ENCODE assay signal across 23 cellular contexts in the genomic region with DNA sequence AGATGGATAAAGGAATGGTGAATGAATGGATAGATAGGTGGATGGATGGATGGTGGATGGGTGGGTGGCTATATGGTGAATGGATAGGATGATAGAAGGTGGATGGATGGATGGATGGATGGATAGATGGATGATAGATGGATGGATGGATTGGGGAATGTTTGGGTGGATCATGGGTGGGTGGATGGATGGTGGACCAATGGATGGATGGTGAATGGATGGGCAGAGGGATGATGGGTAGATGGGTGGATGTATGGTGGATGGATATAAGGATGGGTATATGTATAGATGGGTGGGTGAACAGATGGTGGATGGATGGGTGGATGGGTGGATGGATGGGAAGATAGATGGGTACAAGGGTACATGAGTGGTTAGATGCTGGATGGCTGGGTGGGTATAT.
DNase-seq lines count a peak whose midpoint lies in the region; ATAC-seq and TF ChIP-seq lines count a peak whose summit lies in the region.
"Had no signal": no experiment of that assay in that cellular context is flagged by ENCODE, and none has a peak within 500 bp of the region (broad histone marks: within the 10 kb centered on the region; RNA-seq: fewer than 3 reads in every experiment).

No MANE protein-coding gene starts in this region.

- H3K27ac ChIP-seq in IMR-90 (ENCODE audit: insufficient read depth, low read length) (no peak overlapping the region), osteoblast (ENCODE audit: low read depth, low read length) (no peak overlapping the region)
- no peak overlapping the region for H3K27ac ChIP-seq in effector memory CD4-positive, alpha-beta T cell (ENCODE audit: insufficient read depth, low read length, poor library complexity, severe bottlenecking)
- H3K27ac ChIP-seq: BLaER1 had no signal

- no peak overlapping the region for H3K9ac ChIP-seq in IMR-90 (ENCODE audit: low read depth, low read length)
- H3K9ac ChIP-seq: BLaER1 had no signal

- TF ChIP-seq CTCF in IMR-90 (conservative IDR thresholded peaks at IDR 0.05; ENCODE audit: low read depth, low read length) (no peak), osteoblast (IDR thresholded peaks at IDR 0.05; ENCODE audit: extremely low read depth, low read depth, low read length) (no peak)

- no peaks in the 10 kb centered on the region for H3K9me1 ChIP-seq in IMR-90 (ENCODE audit: insufficient read depth, low read length)

- no peak overlapping the region for H3K14ac ChIP-seq in IMR-90 (replicated peaks; ENCODE audit: low read depth, low read length)

- H3K79me1 ChIP-seq in IMR-90 (ENCODE audit: low read depth in 1 of 2, low read length in 2 of 2): no peaks in the 10 kb centered on the region

- no peak overlapping the region for H3K4me2 ChIP-seq in IMR-90 (ENCODE audit: low read depth, low read length)
- no peak overlapping the region for H3K4me2 ChIP-seq in osteoblast (ENCODE audit: insufficient read depth, low read length)

- CTCF ChIA-PET in IMR-90 (lab: Yijun Ruan, JAX): no interaction called here

- H4K91ac ChIP-seq in IMR-90 (ENCODE audit: insufficient read depth, low read depth, low read length): no peak overlapping the region

- H2BK15ac ChIP-seq in IMR-90 (ENCODE audit: low read depth, low read length): no peak overlapping the region

- in situ Hi-C loops in IMR-90 (cut with MboI; ENCODE audit: low sequenced_read_pairs): no loop called here

- H3K27me3 ChIP-seq in IMR-90 (ENCODE audit: control insufficient read depth, insufficient read depth, low read length) (no peaks in the 10 kb centered on the region), osteoblast (ENCODE audit: insufficient read depth, low read length) (no peaks in the 10 kb centered on the region)
- H3K27me3 ChIP-seq in effector memory CD4-positive, alpha-beta T cell (replicated peaks; ENCODE audit: control insufficient read depth, insufficient read depth, low read length, poor library complexity, severe bottlenecking): peaks cover 6% of the 10 kb centered on the region
- H3K27me3 ChIP-seq: BE2C, BLaER1 had no signal

- H2AK5ac ChIP-seq in IMR-90 (ENCODE audit: low read depth, low read length): no peak overlapping the region

- H4K20me1 ChIP-seq in IMR-90 (ENCODE audit: insufficient read depth, low read length): no peaks in the 10 kb centered on the region
- no peaks in the 10 kb centered on the region for H4K20me1 ChIP-seq in osteoblast (ENCODE audit: insufficient read depth, low read length)
- H4K20me1 ChIP-seq: BLaER1 had no signal

- ATAC-seq in IMR-90 (ENCODE audit: low read depth) (no peak), SK-N-SH treated with all-trans-retinoic acid at 6 μM for 48 hours (no peak)
- ATAC-seq: GM12878 had no signal

- no peak overlapping the region for H2BK20ac ChIP-seq in IMR-90 (ENCODE audit: low read depth, low read length)

- H3K9me3 ChIP-seq in IMR-90 (ENCODE audit: control insufficient read depth, insufficient read depth, low read length): peaks cover 58% of the 10 kb centered on the region
- H3K9me3 ChIP-seq in osteoblast (ENCODE audit: low read depth, low read length): peaks cover 3% of the 10 kb centered on the region
- no peaks in the 10 kb centered on the region for H3K9me3 ChIP-seq in effector memory CD4-positive, alpha-beta T cell (ENCODE audit: control insufficient read depth, low read length)
- H3K9me3 ChIP-seq: BE2C had no signal

- no peaks in the 10 kb centered on the region for H3K36me3 ChIP-seq in IMR-90 (ENCODE audit: control insufficient read depth, insufficient read depth, low read length)
- H3K36me3 ChIP-seq in osteoblast (ENCODE audit: insufficient read depth, low read length): no peaks in the 10 kb centered on the region
- no peaks in the 10 kb centered on the region for H3K36me3 ChIP-seq in effector memory CD4-positive, alpha-beta T cell (ENCODE audit: control insufficient read depth, insufficient read depth, low read length)
- H3K36me3 ChIP-seq: BE2C, BLaER1 had no signal

- no peak overlapping the region for H3K56ac ChIP-seq in IMR-90 (ENCODE audit: extremely low read depth, insufficient read depth, low read length)

- no peak for TF ChIP-seq RAD21 in IMR-90 (IDR thresholded peaks at IDR 0.05; ENCODE audit: low read length)

- no peak overlapping the region for H3K4me3 ChIP-seq in IMR-90 (ENCODE audit: insufficient read depth, low read depth, low read length)
- H3K4me3 ChIP-seq in osteoblast (ENCODE audit: insufficient read depth, low read length): no peak overlapping the region
- no peak overlapping the region for H3K4me3 ChIP-seq in effector memory CD4-positive, alpha-beta T cell (ENCODE audit: insufficient read depth, low read depth, low read length, poor library complexity, severe bottlenecking)
- H3K4me3 ChIP-seq: BLaER1, GM12878 had no signal

- peak overlapping the region; percentile 58 for H2BK5ac ChIP-seq in IMR-90 (ENCODE audit: low read depth, low read length, poor library complexity, severe bottlenecking)

- POLR2A ChIA-PET in IMR-90 (lab: Charles Lee; ENCODE audit: unreplicated experiment): no interaction called here

- H2BK120ac ChIP-seq in IMR-90 (ENCODE audit: low read depth, low read length): no peak overlapping the region

- dilution Hi-C loops in IMR-90 (cut with HindIII; ENCODE audit: low sequenced_read_pairs, unreplicated experiment): no loop called here

- H4K5ac ChIP-seq in IMR-90 (ENCODE audit: low read depth, low read length): no peak overlapping the region

- H3K4me1 ChIP-seq in IMR-90 (ENCODE audit: control insufficient read depth, insufficient read depth, low read length) (no peaks in the 10 kb centered on the region), osteoblast (ENCODE audit: insufficient read depth, low read length) (no peaks in the 10 kb centered on the region)
- H3K4me1 ChIP-seq in effector memory CD4-positive, alpha-beta T cell (ENCODE audit: control insufficient read depth, insufficient read depth, low read length, poor library complexity, severe bottlenecking): no peaks in the 10 kb centered on the region
- H3K4me1 ChIP-seq: BE2C had no signal

- BruUV-seq in IMR-90 (replicated peaks; lab: Mats Ljungman, UMichigan): no TSS peak

- no peak overlapping the region for H2AK9ac ChIP-seq in IMR-90 (replicated peaks; ENCODE audit: low read depth, low read length, poor library complexity)

- no peak for DNase-seq in IMR-90
- peak; percentile 11 for DNase-seq in ecto neural progenitor cell (ENCODE audit: low spot score)
- DNase-seq in osteoblast (ENCODE audit: insufficient read length, low spot score, missing footprints): peak; percentile 45
- DNase-seq in stimulated activated CD4-positive, alpha-beta T cell treated with anti-CD3 and anti-CD28 coated beads, Interleukin-2, amount 100 ng/mL, for 24 hours: no peak
- no peak for DNase-seq in effector memory CD4-positive, alpha-beta T cell
- DNase-seq: 8988T; ACHN; BE2C; C1 segment of cervical spinal cord; CD4-positive, alpha-beta memory T cell; CD4-positive, CD25-positive, alpha-beta regulatory T cell; CD8-positive, alpha-beta memory T cell; COR-L47; DMS 273 treated with DMSO at 0.1 percent for 48 hours; DMS153; DMS53; DMS79; DND-41; EL; GDM1 had no signal

- intact Hi-C loops in IMR-90 (cut with micrococcal nuclease): no loop called here

- TF ChIP-seq POLR2A in IMR-90 (IDR thresholded peaks at IDR 0.05; ENCODE audit: low read depth, low read length): no peak

- H3K23ac ChIP-seq in IMR-90 (ENCODE audit: low read depth, low read length): no peak overlapping the region

- H2AFZ ChIP-seq in IMR-90 (replicated peaks; ENCODE audit: low read length, poor library complexity): no peak overlapping the region
- H2AFZ ChIP-seq in osteoblast (ENCODE audit: low read length): no peak overlapping the region

- no peak overlapping the region for H3K4ac ChIP-seq in IMR-90 (ENCODE audit: low read depth, low read length)

- no peak overlapping the region for H4K8ac ChIP-seq in IMR-90 (ENCODE audit: low read depth in 2 of 2, low read length in 2 of 2)

- no peak overlapping the region for H3K18ac ChIP-seq in IMR-90 (ENCODE audit: low read depth, low read length)

- no peaks in the 10 kb centered on the region for H3K79me2 ChIP-seq in osteoblast (ENCODE audit: insufficient read depth, low read length)

TF ChIP-seq in IMR-90, 13 proteins besides CTCF, POLR2A, EP300 and RAD21 (continues in another document):
- TF ChIP-seq RCOR1 (IDR thresholded peaks at IDR 0.05; ENCODE audit: insufficient replicate concordance, low read length): no peak
- TF ChIP-seq MAFK (IDR thresholded peaks at IDR 0.05; ENCODE audit: low read depth, low read length): no peak
- TF ChIP-seq FOS (IDR thresholded peaks at IDR 0.05; ENCODE audit: low read depth, low read length): no peak
- TF ChIP-seq MAZ (IDR thresholded peaks at IDR 0.05; ENCODE audit: borderline replicate concordance, low read depth, low read length): no peak
- TF ChIP-seq, protein P1, sequence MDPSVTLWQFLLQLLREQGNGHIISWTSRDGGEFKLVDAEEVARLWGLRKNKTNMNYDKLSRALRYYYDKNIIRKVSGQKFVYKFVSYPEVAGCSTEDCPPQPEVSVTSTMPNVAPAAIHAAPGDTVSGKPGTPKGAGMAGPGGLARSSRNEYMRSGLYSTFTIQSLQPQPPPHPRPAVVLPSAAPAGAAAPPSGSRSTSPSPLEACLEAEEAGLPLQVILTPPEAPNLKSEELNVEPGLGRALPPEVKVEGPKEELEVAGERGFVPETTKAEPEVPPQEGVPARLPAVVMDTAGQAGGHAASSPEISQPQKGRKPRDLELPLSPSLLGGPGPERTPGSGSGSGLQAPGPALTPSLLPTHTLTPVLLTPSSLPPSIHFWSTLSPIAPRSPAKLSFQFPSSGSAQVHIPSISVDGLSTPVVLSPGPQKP (IDR thresholded peaks at IDR 0.05; ENCODE audit: borderline replicate concordance, low read depth, low read length): no peak
- TF ChIP-seq NFE2L2 (IDR thresholded peaks at IDR 0.05; ENCODE audit: low read depth, low read length): no peak

TF ChIP-seq in SK-N-SH treated with all-trans-retinoic acid at 6 μM for 48 hours, 23 proteins besides CTCF, POLR2A, EP300 and RAD21 (continues in another document):
- no peak for TF ChIP-seq TOX (CRISPR knock-in tag; IDR thresholded peaks at IDR 0.05; ENCODE audit: borderline replicate concordance)
- no peak for TF ChIP-seq GLIS3 (CRISPR knock-in tag; IDR thresholded peaks at IDR 0.05)
- TF ChIP-seq ZC3H10 (CRISPR knock-in tag; IDR thresholded peaks at IDR 0.05): no peak
- TF ChIP-seq, protein P2, sequence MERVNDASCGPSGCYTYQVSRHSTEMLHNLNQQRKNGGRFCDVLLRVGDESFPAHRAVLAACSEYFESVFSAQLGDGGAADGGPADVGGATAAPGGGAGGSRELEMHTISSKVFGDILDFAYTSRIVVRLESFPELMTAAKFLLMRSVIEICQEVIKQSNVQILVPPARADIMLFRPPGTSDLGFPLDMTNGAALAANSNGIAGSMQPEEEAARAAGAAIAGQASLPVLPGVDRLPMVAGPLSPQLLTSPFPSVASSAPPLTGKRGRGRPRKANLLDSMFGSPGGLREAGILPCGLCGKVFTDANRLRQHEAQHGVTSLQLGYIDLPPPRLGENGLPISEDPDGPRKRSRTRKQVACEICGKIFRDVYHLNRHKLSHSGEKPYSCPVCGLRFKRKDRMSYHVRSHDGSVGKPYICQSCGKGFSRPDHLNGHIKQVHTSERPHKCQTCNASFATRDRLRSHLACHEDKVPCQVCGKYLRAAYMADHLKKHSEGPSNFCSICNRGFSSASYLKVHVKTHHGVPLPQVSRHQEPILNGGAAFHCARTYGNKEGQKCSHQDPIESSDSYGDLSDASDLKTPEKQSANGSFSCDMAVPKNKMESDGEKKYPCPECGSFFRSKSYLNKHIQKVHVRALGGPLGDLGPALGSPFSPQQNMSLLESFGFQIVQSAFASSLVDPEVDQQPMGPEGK (CRISPR knock-in tag; IDR thresholded peaks at IDR 0.05; ENCODE audit: borderline replicate concordance): no peak

Comparison
In these comparisons a context has a peak if more than half of its experiments do, and no peak if none do; other contexts are left out.
1. DNase-seq: peak in ecto neural progenitor cell (single experiment) and osteoblast (single experiment); none in IMR-90 (single experiment), stimulated activated CD4-positive, alpha-beta T cell treated with anti-CD3 and anti-CD28 coated beads, Interleukin-2, amount 100 ng/mL, for 24 hours (0 of 2) and effector memory CD4-positive, alpha-beta T cell (0 of 3).